ENCODE assay signal across 16 cellular contexts in the genomic region with DNA sequence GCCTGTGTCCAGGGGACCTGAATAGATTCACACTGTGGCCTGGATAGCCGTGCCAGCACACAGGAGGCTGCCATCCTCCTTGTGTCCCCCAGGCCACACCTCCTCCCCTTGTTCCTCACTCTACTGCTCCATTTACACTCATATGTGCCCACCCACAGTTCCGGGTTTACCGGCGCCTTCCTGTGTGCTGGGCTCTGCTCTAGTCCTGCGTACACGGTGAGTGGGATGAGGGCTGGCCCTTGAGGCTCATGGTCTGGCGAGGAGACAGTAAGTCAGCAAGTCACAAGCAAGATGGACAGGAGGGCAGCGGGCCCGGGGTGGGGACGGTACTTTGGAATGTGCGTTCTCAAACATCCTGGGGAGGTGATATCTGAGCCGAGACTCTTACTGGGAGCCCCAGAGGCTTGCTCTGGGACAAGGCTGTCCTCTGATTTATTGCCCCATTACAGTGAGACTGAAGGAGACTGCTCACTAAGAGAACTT. TPM values are rescaled to one million over a fixed set of nuclear protein-coding genes. Genes with fewer than 3 reads are reported as not detected.
DNase-seq lines count a peak whose midpoint lies in the region; ATAC-seq and TF ChIP-seq lines count a peak whose summit lies in the region.
"Had no signal": no experiment of that assay in that cellular context is flagged by ENCODE, and none has a peak within 500 bp of the region (broad histone marks: within the 10 kb centered on the region; RNA-seq: fewer than 3 reads in every experiment).

No MANE protein-coding gene starts in this region.

- H3K9me3 ChIP-seq in neural progenitor cell (ENCODE audit: low read depth) (no peaks in the 10 kb centered on the region), esophagus squamous epithelium (no peaks in the 10 kb centered on the region), smooth muscle cell (replicated peaks; ENCODE audit: low read depth) (no peaks in the 10 kb centered on the region), osteoblast (ENCODE audit: low read depth, low read length) (no peaks in the 10 kb centered on the region)

- no peak overlapping the region for H3K4me3 ChIP-seq in neural progenitor cell
- H3K4me3 ChIP-seq in esophagus squamous epithelium: no peak overlapping the region
- no peak overlapping the region for H3K4me3 ChIP-seq in smooth muscle cell
- H3K4me3 ChIP-seq in osteoblast (ENCODE audit: insufficient read depth, low read length): no peak overlapping the region

- no peak overlapping the region for H3K4me3 Mint-ChIP-seq in WTC11
- no peak overlapping the region for H3K4me3 Mint-ChIP-seq in neural progenitor cell

- no peak overlapping the region for H3K27ac ChIP-seq in neural progenitor cell
- H3K27ac ChIP-seq in esophagus squamous epithelium: no peak overlapping the region
- no peak overlapping the region for H3K27ac ChIP-seq in smooth muscle cell (ENCODE audit: low read depth)
- no peak overlapping the region for H3K27ac ChIP-seq in osteoblast (ENCODE audit: low read depth, low read length)
- H3K27ac ChIP-seq: RWPE1 had no signal

- peak overlapping the region; percentile 43 for H2AFZ ChIP-seq in neural progenitor cell (replicated peaks)
- no peak overlapping the region for H2AFZ ChIP-seq in smooth muscle cell (ENCODE audit: low read depth)
- no peak overlapping the region for H2AFZ ChIP-seq in osteoblast (ENCODE audit: low read length)

- POLR2A ChIA-PET in WTC11 (lab: Charles Lee): no interaction called here

- no peaks in the 10 kb centered on the region for H3K27me3 Mint-ChIP-seq in WTC11 (ENCODE audit: low read depth)
- peaks cover 15% of the 10 kb centered on the region for H3K27me3 Mint-ChIP-seq in neural progenitor cell (ENCODE audit: insufficient read depth, low read depth)

- H3K79me2 ChIP-seq in neural progenitor cell (ENCODE audit: low read depth) (no peaks in the 10 kb centered on the region), smooth muscle cell (ENCODE audit: low read depth) (no peaks in the 10 kb centered on the region), osteoblast (ENCODE audit: insufficient read depth, low read length) (no peaks in the 10 kb centered on the region)

- no peaks in the 10 kb centered on the region for H3F3A ChIP-seq in neural progenitor cell (ENCODE audit: low read depth)
- H3F3A ChIP-seq in smooth muscle cell (ENCODE audit: low read depth): no peaks in the 10 kb centered on the region

- H3K27me3 ChIP-seq in neural progenitor cell (no peaks in the 10 kb centered on the region), esophagus squamous epithelium (peaks cover 0 to 91% (median 0%) of the 10 kb centered on the region in 4 donors), smooth muscle cell (ENCODE audit: low read depth) (no peaks in the 10 kb centered on the region), osteoblast (ENCODE audit: insufficient read depth, low read length) (no peaks in the 10 kb centered on the region)

- intact Hi-C loops in esophagus squamous epithelium (cut with DNase I): no loop called here

- H3K4me2 ChIP-seq in neural progenitor cell (no peak overlapping the region), smooth muscle cell (no peak overlapping the region), osteoblast (ENCODE audit: insufficient read depth, low read length) (no peak overlapping the region)

- H3K4me1 Mint-ChIP-seq in WTC11 (peaks cover 19% of the 10 kb centered on the region), neural progenitor cell (peaks cover 16% of the 10 kb centered on the region)

- H3K9me3 Mint-ChIP-seq in WTC11 (no peaks in the 10 kb centered on the region), neural progenitor cell (no peaks in the 10 kb centered on the region)

- no peak for TF ChIP-seq POLR2A in esophagus squamous epithelium (IDR thresholded peaks at IDR 0.05)

- H4K20me1 ChIP-seq in neural progenitor cell (ENCODE audit: low read depth) (no peaks in the 10 kb centered on the region), smooth muscle cell (ENCODE audit: low read depth) (no peaks in the 10 kb centered on the region), osteoblast (ENCODE audit: insufficient read depth, low read length) (no peaks in the 10 kb centered on the region)

- H3K36me3 Mint-ChIP-seq in WTC11 (no peaks in the 10 kb centered on the region), neural progenitor cell (no peaks in the 10 kb centered on the region)

- 86% methylated on average over 1 of the region's 12 CpGs; no CpG with 5 or more reads in 1 of the 2 donors for WGBS in esophagus squamous epithelium, 2 donors
- 56% methylated on average over 12 of the region's 12 CpGs for WGBS in smooth muscle cell (ENCODE audit: low lambda C conversion rate)

- TF ChIP-seq CTCF in WTC11 (IDR thresholded peaks at IDR 0.05): no peak
- no peak for TF ChIP-seq CTCF in neural progenitor cell (IDR thresholded peaks at IDR 0.05)
- no peak for TF ChIP-seq CTCF in esophagus squamous epithelium (IDR thresholded peaks at IDR 0.05)
- TF ChIP-seq CTCF in smooth muscle cell (IDR thresholded peaks at IDR 0.05; ENCODE audit: borderline replicate concordance, insufficient read depth, poor library complexity, severe bottlenecking): no peak
- TF ChIP-seq CTCF in osteoblast (IDR thresholded peaks at IDR 0.05; ENCODE audit: extremely low read depth, low read depth, low read length): no peak

- H3K4me1 ChIP-seq in neural progenitor cell (no peaks in the 10 kb centered on the region), esophagus squamous epithelium (peaks cover 0 to 10% (median 0%) of the 10 kb centered on the region in 3 donors), smooth muscle cell (ENCODE audit: low read depth) (no peaks in the 10 kb centered on the region), osteoblast (ENCODE audit: insufficient read depth, low read length) (no peaks in the 10 kb centered on the region)

- CTCF ChIA-PET in WTC11 (lab: Charles Lee): no interaction called here

- DNase-seq in WTC11 (ENCODE audit: low spot score): no peak
- peak; percentile 88 for DNase-seq in left kidney (ENCODE audit: low read depth, low spot score)
- no peak for DNase-seq in neural progenitor cell (ENCODE audit: low spot score)
- DNase-seq in esophagus squamous epithelium (lab: John Stamatoyannopoulos, UW): no peak
- no peak for DNase-seq in smooth muscle cell (lab: John Stamatoyannopoulos, UW; ENCODE audit: unreplicated experiment)
- no peak for DNase-seq in osteoblast (ENCODE audit: insufficient read length, low spot score, missing footprints)
- DNase-seq in T-helper 9 cell: no peak
- DNase-seq: COR-L47, DMS153, HCEC 1CT, KG1, NCI-H1436, NCI-H2029 treated with DMSO at 0.1 percent for 48 hours, NCI-H748 treated with DMSO at 0.1 percent for 48 hours, PC-3 had no signal

- H3K36me3 ChIP-seq in neural progenitor cell: no peaks in the 10 kb centered on the region
- H3K36me3 ChIP-seq in esophagus squamous epithelium: no peaks in the 10 kb centered on the region
- H3K36me3 ChIP-seq in smooth muscle cell (ENCODE audit: low read depth): no peaks in the 10 kb centered on the region
- no peaks in the 10 kb centered on the region for H3K36me3 ChIP-seq in osteoblast (ENCODE audit: insufficient read depth, low read length)

- H3K9ac ChIP-seq in neural progenitor cell (no peak overlapping the region), smooth muscle cell (ENCODE audit: low read depth) (no peak overlapping the region)

- peak; percentile 67 for ATAC-seq in WTC11
- ATAC-seq: PC-3 had no signal

- H3K27ac Mint-ChIP-seq in WTC11: peak overlapping the region; percentile 4; the same call in 1 of the 2 replicates
- peak overlapping the region; percentile 79 for H3K27ac Mint-ChIP-seq in neural progenitor cell

TF ChIP-seq in WTC11, 78 proteins besides CTCF, POLR2A, EP300 and RAD21:
- TF ChIP-seq ZNF232 (CRISPR knock-in tag; IDR thresholded peaks at IDR 0.05): no peak
- no peak for TF ChIP-seq ZNF317 (CRISPR knock-in tag; IDR thresholded peaks at IDR 0.05; ENCODE audit: borderline replicate concordance, low read depth)
- TF ChIP-seq GTF2I (CRISPR knock-in tag; conservative IDR thresholded peaks at IDR 0.05): no peak
- TF ChIP-seq MYBL2 (CRISPR knock-in tag; IDR thresholded peaks at IDR 0.05): no peak
- TF ChIP-seq NR2C2 (CRISPR knock-in tag; IDR thresholded peaks at IDR 0.05): no peak
- TF ChIP-seq NFATC4 (CRISPR knock-in tag; IDR thresholded peaks at IDR 0.05): no peak
- no peak for TF ChIP-seq SMAD3 (CRISPR knock-in tag; IDR thresholded peaks at IDR 0.05; ENCODE audit: borderline replicate concordance)
- TF ChIP-seq, protein P1, sequence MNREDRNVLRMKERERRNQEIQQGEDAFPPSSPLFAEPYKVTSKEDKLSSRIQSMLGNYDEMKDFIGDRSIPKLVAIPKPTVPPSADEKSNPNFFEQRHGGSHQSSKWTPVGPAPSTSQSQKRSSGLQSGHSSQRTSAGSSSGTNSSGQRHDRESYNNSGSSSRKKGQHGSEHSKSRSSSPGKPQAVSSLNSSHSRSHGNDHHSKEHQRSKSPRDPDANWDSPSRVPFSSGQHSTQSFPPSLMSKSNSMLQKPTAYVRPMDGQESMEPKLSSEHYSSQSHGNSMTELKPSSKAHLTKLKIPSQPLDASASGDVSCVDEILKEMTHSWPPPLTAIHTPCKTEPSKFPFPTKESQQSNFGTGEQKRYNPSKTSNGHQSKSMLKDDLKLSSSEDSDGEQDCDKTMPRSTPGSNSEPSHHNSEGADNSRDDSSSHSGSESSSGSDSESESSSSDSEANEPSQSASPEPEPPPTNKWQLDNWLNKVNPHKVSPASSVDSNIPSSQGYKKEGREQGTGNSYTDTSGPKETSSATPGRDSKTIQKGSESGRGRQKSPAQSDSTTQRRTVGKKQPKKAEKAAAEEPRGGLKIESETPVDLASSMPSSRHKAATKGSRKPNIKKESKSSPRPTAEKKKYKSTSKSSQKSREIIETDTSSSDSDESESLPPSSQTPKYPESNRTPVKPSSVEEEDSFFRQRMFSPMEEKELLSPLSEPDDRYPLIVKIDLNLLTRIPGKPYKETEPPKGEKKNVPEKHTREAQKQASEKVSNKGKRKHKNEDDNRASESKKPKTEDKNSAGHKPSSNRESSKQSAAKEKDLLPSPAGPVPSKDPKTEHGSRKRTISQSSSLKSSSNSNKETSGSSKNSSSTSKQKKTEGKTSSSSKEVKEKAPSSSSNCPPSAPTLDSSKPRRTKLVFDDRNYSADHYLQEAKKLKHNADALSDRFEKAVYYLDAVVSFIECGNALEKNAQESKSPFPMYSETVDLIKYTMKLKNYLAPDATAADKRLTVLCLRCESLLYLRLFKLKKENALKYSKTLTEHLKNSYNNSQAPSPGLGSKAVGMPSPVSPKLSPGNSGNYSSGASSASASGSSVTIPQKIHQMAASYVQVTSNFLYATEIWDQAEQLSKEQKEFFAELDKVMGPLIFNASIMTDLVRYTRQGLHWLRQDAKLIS (CRISPR knock-in tag; IDR thresholded peaks at IDR 0.05; ENCODE audit: borderline replicate concordance): no peak
- TF ChIP-seq ZNF396 (CRISPR knock-in tag; IDR thresholded peaks at IDR 0.05; ENCODE audit: borderline replicate concordance): no peak
TF ChIP-seq in WTC11: peak in this region for 0.

RNA-seq across cellular contexts. Expression of a gene that starts 32.4 kb away (rescaled TPM):
- 1.9 to 2.3 TPM (median 2.2 TPM) in 3 replicates for total RNA-seq in WTC11 (2021)
- total RNA-seq in neural progenitor cell (ENCODE audit: low replicate concordance): 0.32 and 0.74 TPM in 2 replicates
- under 1 TPM in 1 of 4 donors, not detected in 3; 0.76 TPM for total RNA-seq in esophagus squamous epithelium
- 0.31 and 0.36 TPM in 2 replicates for total RNA-seq in smooth muscle cell
- polyA plus RNA-seq in smooth muscle cell: 0.24 and 0.91 TPM in 2 replicates
- total RNA-seq in osteoblast: 3.3 and 7.4 TPM in 2 replicates
